27 cellular contexts compared by ENCODE assay signal in the genomic region with DNA sequence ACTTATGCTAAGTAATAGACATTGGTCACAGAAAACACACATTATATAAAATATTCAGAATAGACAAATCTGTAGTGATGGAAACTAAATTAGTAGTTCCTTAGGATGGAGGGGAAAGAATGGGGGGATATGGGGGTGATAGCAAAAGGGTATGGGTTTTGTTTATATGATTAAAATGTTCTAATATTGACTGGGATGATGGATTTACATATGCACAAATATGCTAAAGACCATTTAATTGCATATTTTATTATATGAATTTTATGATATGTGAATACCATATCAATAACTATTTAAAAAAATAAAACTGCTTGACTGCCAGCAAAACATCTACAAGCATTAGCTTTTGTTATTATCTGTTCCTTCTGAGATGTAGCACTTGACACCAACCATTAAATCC.
"Had no signal": no experiment of that assay in that cellular context is flagged by ENCODE, and none has a peak within 500 bp of the region (broad histone marks: within the 10 kb centered on the region; RNA-seq: fewer than 3 reads in every experiment).

No MANE protein-coding gene starts in this region.

- H3K27me3 ChIP-seq: esophagus squamous epithelium, gastrocnemius medialis, heart right ventricle, left lung had no signal

- FAIRE-seq: colon, endometrium, islet of Langerhans, keratinocyte had no signal

- H3K4me3 ChIP-seq: coronary artery, dorsolateral prefrontal cortex, esophagus squamous epithelium, gastrocnemius medialis, heart right ventricle, left lung, lower lobe of right lung, mucosa of descending colon had no signal

- ATAC-seq: esophagus mucosa, gastrocnemius medialis, heart right ventricle, left cardiac atrium, left lung, left ventricle myocardium superior, lower lobe of right lung, mucosa of descending colon had no signal

- H3K36me3 ChIP-seq: esophagus squamous epithelium, gastrocnemius medialis, heart right ventricle, left lung, lower lobe of right lung had no signal

- H3K4me1 ChIP-seq: esophagus squamous epithelium, gastrocnemius medialis, heart right ventricle, left lung, lower lobe of right lung had no signal

- DNase-seq: dermis blood vessel endothelial cell; dorsolateral prefrontal cortex; effector CD4-positive, alpha-beta T cell; effector memory CD4-positive, alpha-beta T cell; endodermal cell; erythroblast; esophagus squamous epithelium; foreskin melanocyte; gastrocnemius medialis; glutamatergic neuron; head of caudate nucleus; heart right ventricle; hippocampal formation; left cardiac atrium; left lung; left ventricle myocardium superior; lower lobe of right lung; mesenchymal stem cell; mucosa of descending colon; naive B cell had no signal

- H3K9me3 ChIP-seq: esophagus squamous epithelium, gastrocnemius medialis, lower lobe of right lung had no signal

- H3K27ac ChIP-seq: coronary artery, dorsolateral prefrontal cortex, epithelial cell of prostate, esophagus squamous epithelium, gastrocnemius medialis, heart right ventricle, left lung, lower lobe of right lung had no signal
